30 cellular contexts compared by ENCODE assay signal in genomic region chr6:16575655-16576054, GRCh38.
"Had no signal": no experiment of that assay in that cellular context is flagged by ENCODE, and none has a peak within 500 bp of the region (broad histone marks: within the 10 kb centered on the region; RNA-seq: fewer than 3 reads in every experiment).

No MANE protein-coding gene starts in this region.

- H3K4me3 ChIP-seq: adrenal gland, body of pancreas, cardiac muscle cell, left lung, lower lobe of right lung, pancreas, psoas muscle, right atrium auricular region, stomach had no signal

- ATAC-seq: lower lobe of right lung; naive thymus-derived CD4-positive, alpha-beta T cell; psoas muscle; stimulated activated naive B cell treated with anti-CD40 and anti-IgM and Interleukin-4, amounts not matched to agents 10 μg/mL and 1 μg/mL and 100 μg/mL, for 72 hours had no signal

- H3K36me3 ChIP-seq: adrenal gland, cardiac muscle cell, left lung, lower lobe of right lung, pancreas, right atrium auricular region had no signal

- H3K27ac ChIP-seq: adrenal gland, body of pancreas, cardiac muscle cell, left lung, lower lobe of right lung, psoas muscle, right atrium auricular region had no signal

- H3K9me3 ChIP-seq: adrenal gland, body of pancreas, left lung, lower lobe of right lung, pancreas, psoas muscle, right atrium auricular region, stomach had no signal

- H3K4me1 ChIP-seq: adrenal gland, left lung, lower lobe of right lung, psoas muscle had no signal

- H3K27me3 ChIP-seq: adrenal gland, body of pancreas, cardiac muscle cell, left lung, pancreas, right atrium auricular region, stomach had no signal

- DNase-seq: activated CD4-positive, alpha-beta memory T cell treated with anti-CD3 and anti-CD28 coated beads for 36 hours; activated CD4-positive, alpha-beta T cell treated with anti-CD3 and anti-CD28 coated beads, Interleukin-2, amount 10 ng/mL, durations not matched to agents 24 days and 14 days; activated CD4-positive, CD25-positive, alpha-beta regulatory T cell treated with anti-CD3 and anti-CD28 coated beads, Interleukin-2, amount 50 U/mL, for 72 hours; activated CD8-positive, alpha-beta memory T cell treated with anti-CD3 and anti-CD28 coated beads, Interleukin-2, amount 50 U/mL, for 4 hours; activated effector memory CD4-positive, alpha-beta T cell treated with anti-CD3 and anti-CD28 coated beads, Interleukin-2, amount 50 U/mL, for 16 hours; activated naive CD4-positive, alpha-beta T cell treated with anti-CD3 and anti-CD28 coated beads for 36 hours; activated naive CD8-positive, alpha-beta T cell treated with anti-CD3 and anti-CD28 coated beads for 36 hours; activated T-cell treated with anti-CD3 and anti-CD28 coated beads, Interleukin-2, amount 50 U/mL, for 1 hour; adrenal gland; aorta; body of pancreas; cortex of kidney; foreskin fibroblast; head of caudate nucleus; hippocampal formation; kidney; left lung; lower lobe of right lung; naive thymus-derived CD4-positive, alpha-beta T cell; nucleus accumbens; pancreas; psoas muscle; stimulated activated CD4-positive, alpha-beta T cell treated with anti-CD3 and anti-CD28 coated beads, Interleukin-15, amount 100 ng/mL, for 24 hours; stimulated activated CD4-positive, alpha-beta T cell treated with anti-CD3 and anti-CD28 coated beads, Interleukin-2, amount 100 ng/mL, for 24 hours; stimulated activated naive B cell treated with anti-CD40 and anti-IgM and Interleukin-4, amounts not matched to agents 10 μg/mL and 1 μg/mL and 100 μg/mL, for 72 hours; stomach; T-helper 9 cell; trophoblast cell had no signal
